10 cellular contexts compared by ENCODE assay signal in the genomic region with DNA sequence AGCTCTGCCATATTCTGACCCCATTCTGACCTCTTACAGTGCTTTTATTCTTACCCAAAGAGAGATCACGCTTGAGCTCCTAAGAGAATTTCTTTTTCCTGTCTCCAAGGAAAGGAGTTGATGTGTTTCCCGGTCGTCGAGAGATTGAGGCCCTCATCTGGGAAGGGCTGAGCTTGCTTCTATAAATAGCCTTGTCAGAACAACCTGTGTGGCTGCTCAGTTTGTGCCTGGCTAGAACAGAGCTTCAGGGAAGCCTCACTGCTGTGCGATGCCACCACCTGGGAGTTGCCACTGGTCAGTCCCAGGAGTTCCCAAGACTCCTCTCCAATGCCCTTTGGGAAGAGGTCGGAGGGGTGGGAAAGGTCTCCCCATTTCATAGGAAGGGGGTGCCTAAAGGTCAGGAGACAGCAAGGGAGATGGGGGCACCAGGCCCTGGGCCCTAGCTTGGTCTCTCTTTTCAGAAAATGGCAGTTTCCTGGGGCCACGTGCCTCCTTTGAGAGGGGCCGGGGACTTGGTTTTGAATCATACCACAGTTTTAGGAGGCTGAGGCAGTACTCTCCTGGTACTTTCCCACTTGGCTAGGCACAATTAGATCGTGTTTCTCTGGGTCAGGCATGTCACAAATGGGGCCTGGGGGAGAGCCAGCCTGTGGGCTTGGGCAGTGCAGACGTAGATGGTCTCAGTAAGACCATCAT. TPM values are rescaled to one million over a fixed set of nuclear protein-coding genes. Genes with fewer than 3 reads are reported as not detected.
DNase-seq lines count a peak whose midpoint lies in the region; ATAC-seq and TF ChIP-seq lines count a peak whose summit lies in the region.
"Had no signal": no experiment of that assay in that cellular context is flagged by ENCODE, and none has a peak within 500 bp of the region (broad histone marks: within the 10 kb centered on the region; RNA-seq: fewer than 3 reads in every experiment).

No MANE protein-coding gene starts in this region.

- no peak for ATAC-seq in CD4-positive, alpha-beta T cell (ENCODE audit: poor library complexity)
- ATAC-seq: esophagus mucosa, PC-3 had no signal

- peaks cover 88% of the 10 kb centered on the region for H3K36me3 Mint-ChIP-seq in CD4-positive, alpha-beta T cell (ENCODE audit: low read depth)
- H3K36me3 Mint-ChIP-seq in brain (no peaks in the 10 kb centered on the region), nephron progenitor cell (ENCODE audit: low read depth) (no peaks in the 10 kb centered on the region)

- no peak for DNase-seq in CD4-positive, alpha-beta T cell
- DNase-seq in NCI-H187 (lab: John Stamatoyannopoulos, UW) = peak; percentile 70 to 80
- no peak for DNase-seq in nephron progenitor cell
- no peak for DNase-seq in dedifferentiated amniotic fluid mesenchymal stem cell (ENCODE audit: extremely low spot score)
- DNase-seq in GM20000 (ENCODE audit: low spot score) = no peak
- DNase-seq in kidney glomerular epithelial cell (lab: John Stamatoyannopoulos, UW) = no peak
- DNase-seq in EL = no peak
- DNase-seq: PC-3 had no signal

- no peaks in the 10 kb centered on the region for H3K27me3 ChIP-seq in CD4-positive, alpha-beta T cell (ENCODE audit: control insufficient read depth, insufficient read depth, low read length)

- H3K9me3 ChIP-seq in CD4-positive, alpha-beta T cell (ENCODE audit: control insufficient read depth, low read length) = no peaks in the 10 kb centered on the region

- peak overlapping the region; percentile 97 for H3K4me3 Mint-ChIP-seq in CD4-positive, alpha-beta T cell
- H3K4me3 Mint-ChIP-seq in brain = peak overlapping the region in 4 of 5 experiments; percentile 43 to 73 (median 61)
- H3K4me3 Mint-ChIP-seq in nephron progenitor cell = peak overlapping the region; percentile 60

- intact Hi-C loops in CD4-positive, alpha-beta T cell (cut with DNase I, micrococcal nuclease) = no loop called here

- H3K4me1 Mint-ChIP-seq in CD4-positive, alpha-beta T cell (ENCODE audit: low read depth) = peaks cover 87% of the 10 kb centered on the region
- H3K4me1 Mint-ChIP-seq in brain (peaks cover 66% of the 10 kb centered on the region), nephron progenitor cell (peaks cover 60% of the 10 kb centered on the region)

- H3K27ac ChIP-seq in CD4-positive, alpha-beta T cell (ENCODE audit: low read depth, low read length) = peak overlapping the region; percentile 99

- TF ChIP-seq CTCF in CD4-positive, alpha-beta T cell (IDR thresholded peaks at IDR 0.05) = no peak
- TF ChIP-seq CTCF in brain (conservative IDR thresholded peaks at IDR 0.05) = no peak
- TF ChIP-seq CTCF in nephron progenitor cell (IDR thresholded peaks at IDR 0.05) = no peak
- no peak for TF ChIP-seq CTCF in GM20000 (IDR thresholded peaks at IDR 0.05; ENCODE audit: extremely low read depth, missing control alignments)

- H3K9me3 Mint-ChIP-seq in CD4-positive, alpha-beta T cell = no peaks in the 10 kb centered on the region
- H3K9me3 Mint-ChIP-seq in brain (peaks cover 0 to 2% (median 0%) of the 10 kb centered on the region in 5 experiments), nephron progenitor cell (no peaks in the 10 kb centered on the region)

- H3K27me3 Mint-ChIP-seq in CD4-positive, alpha-beta T cell = no peaks in the 10 kb centered on the region
- H3K27me3 Mint-ChIP-seq in brain = peaks cover 4% of the 10 kb centered on the region
- peaks cover 7% of the 10 kb centered on the region for H3K27me3 Mint-ChIP-seq in nephron progenitor cell (ENCODE audit: low read depth, poor library complexity)

- CTCF ChIA-PET in CD4-positive, alpha-beta T cell (lab: Charles Lee) = interaction anchor here (1.6 to 15.8 kb wide), 3 partner anchors 15 to 52 kb away, joined by 5 to 236 read pairs (median 10); a partner anchor contains a TSS

- H3K27ac Mint-ChIP-seq in CD4-positive, alpha-beta T cell = peak overlapping the region; percentile 86
- peak overlapping the region in 4 of 5 experiments; percentile 67 to 95 (median 87) for H3K27ac Mint-ChIP-seq in brain
- H3K27ac Mint-ChIP-seq in nephron progenitor cell = peak overlapping the region; percentile 55

- POLR2A ChIA-PET in CD4-positive, alpha-beta T cell (lab: Charles Lee) = interaction anchor here (0.6 to 8.1 kb wide), 12 partner anchors 8 to 811 kb away, joined by 3 to 135 read pairs (median 8); a partner anchor contains a TSS

RNA-seq across cellular contexts. Expression of a gene that starts 52.1 kb away (rescaled TPM):
- total RNA-seq in CD4-positive, alpha-beta T cell = 10 to 100 TPM; 48.9 to 51.6 TPM
- polyA plus RNA-seq in brain (ENCODE audit: insufficient read depth, low read depth, low replicate concordance) = 58.6 TPM

RNA-seq across cellular contexts. Expression of a gene that starts 52.8 kb away (rescaled TPM):
- total RNA-seq in CD4-positive, alpha-beta T cell = 100 to 1,000 TPM; 153 to 156 TPM
- 3.4 TPM for polyA plus RNA-seq in brain (ENCODE audit: insufficient read depth, low read depth, low replicate concordance)

Comparison
In these comparisons a context has a peak if more than half of its experiments do, and no peak if none do; other contexts are left out.
1. DNase-seq: peak in NCI-H187 (2 of 2); none in CD4-positive, alpha-beta T cell (0 of 10), nephron progenitor cell (single experiment), dedifferentiated amniotic fluid mesenchymal stem cell (single experiment), GM20000 (single experiment), kidney glomerular epithelial cell (single experiment) and EL (single experiment).
2. Peak in every context shown above with its lines, with median percentiles within 50 percentile points of each other: H3K27ac Mint-ChIP-seq and H3K4me3 Mint-ChIP-seq.